19 cellular contexts compared by ENCODE assay signal in the genomic region with DNA sequence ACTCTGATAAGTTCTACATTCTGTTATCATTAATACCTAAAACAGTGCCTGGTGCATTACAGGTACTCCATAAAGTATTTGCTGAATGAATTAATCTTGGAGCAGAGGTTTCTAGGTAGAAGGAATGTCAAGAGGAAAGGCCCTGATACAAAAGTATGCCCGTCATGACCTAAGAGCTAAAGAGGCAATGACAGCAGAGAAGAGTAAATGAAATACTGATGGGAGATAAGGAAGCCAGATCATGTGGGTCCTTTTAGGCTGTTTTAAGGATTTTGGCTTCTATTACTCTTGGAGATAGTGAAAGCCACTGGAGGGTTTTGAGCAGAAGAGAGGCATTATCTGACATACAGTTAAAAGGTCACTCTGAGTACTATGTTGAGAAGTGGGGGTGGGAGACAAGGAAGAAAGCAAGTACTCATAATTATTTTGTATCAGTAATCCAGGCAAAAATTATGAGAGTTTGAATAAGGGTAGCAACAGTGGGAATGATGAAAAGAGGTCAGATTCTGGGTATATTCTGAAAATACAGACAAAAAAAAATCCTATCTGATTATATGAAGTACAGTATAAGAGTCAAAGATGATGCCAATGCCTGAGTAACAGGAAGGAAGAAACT.
"Had no signal": no experiment of that assay in that cellular context is flagged by ENCODE, and none has a peak within 500 bp of the region (broad histone marks: within the 10 kb centered on the region; RNA-seq: fewer than 3 reads in every experiment).

No MANE protein-coding gene starts in this region.

- H3K4me3 ChIP-seq: body of pancreas, hepatocyte, right atrium auricular region, suprapubic skin, upper lobe of right lung had no signal

- H3K27ac Mint-ChIP-seq: activated CD8-positive, alpha-beta T cell treated with anti-CD3 and anti-CD28 coated beads for 36 hours had no signal

- DNase-seq: activated CD4-positive, alpha-beta T cell treated with anti-CD3 and anti-CD28 coated beads for 4 hours; activated CD8-positive, alpha-beta memory T cell treated with anti-CD3 and anti-CD28 coated beads, Interleukin-2, amount 50 U/mL, for 48 hours; activated CD8-positive, alpha-beta T cell treated with anti-CD3 and anti-CD28 coated beads for 36 hours; activated naive CD4-positive, alpha-beta T cell; amniotic stem cell; body of pancreas; effector memory CD4-positive, alpha-beta T cell; kidney; midbrain; small intestine; stimulated activated naive CD4-positive, alpha-beta T cell; T-helper 9 cell; upper lobe of right lung; WERI-Rb-1 had no signal

- H3K27me3 Mint-ChIP-seq: activated CD8-positive, alpha-beta T cell treated with anti-CD3 and anti-CD28 coated beads for 36 hours had no signal

- H3K9me3 ChIP-seq: body of pancreas, neutrophil, right atrium auricular region, suprapubic skin, upper lobe of right lung had no signal

- H3K4me1 ChIP-seq: body of pancreas, right atrium auricular region, suprapubic skin, upper lobe of right lung had no signal

- H3K27me3 ChIP-seq: body of pancreas, hepatocyte, neutrophil, right atrium auricular region, suprapubic skin, upper lobe of right lung had no signal

- H3K27ac ChIP-seq: body of pancreas, epithelial cell of prostate, hepatocyte, neutrophil, right atrium auricular region, suprapubic skin, upper lobe of right lung, WERI-Rb-1 had no signal

- H3K4me3 Mint-ChIP-seq: activated CD8-positive, alpha-beta T cell treated with anti-CD3 and anti-CD28 coated beads for 36 hours had no signal

- H3K9me3 Mint-ChIP-seq: activated CD8-positive, alpha-beta T cell treated with anti-CD3 and anti-CD28 coated beads for 36 hours had no signal

- H3K36me3 ChIP-seq: WERI-Rb-1 had no signal

- ATAC-seq: activated CD8-positive, alpha-beta T cell treated with anti-CD3 and anti-CD28 coated beads for 36 hours; body of pancreas; upper lobe of right lung had no signal
